Comparison of ENCODE assay signal across 8 cellular contexts in genomic region chr2:46873632-46874068, GRCh38. TPM values are rescaled to one million over a fixed set of nuclear protein-coding genes. Genes with fewer than 3 reads are reported as not detected.
DNase-seq lines count a peak whose midpoint lies in the region; ATAC-seq and TF ChIP-seq lines count a peak whose summit lies in the region.

No MANE protein-coding gene starts in this region.

- ATAC-seq in HG03378 (IDR thresholded peaks at IDR 0.05; ENCODE audit: unreplicated experiment) = no peak
- ATAC-seq in GM18909 (IDR thresholded peaks at IDR 0.05; ENCODE audit: poor library complexity, unreplicated experiment) = no peak

- H3K9me2 ChIP-seq in GM23248 (ENCODE audit: insufficient read depth) (no peaks in the 10 kb centered on the region), PC-9 (ENCODE audit: insufficient read depth) (no peaks in the 10 kb centered on the region)

- H3K9me3 ChIP-seq in GM23248 (ENCODE audit: low read depth) (no peaks in the 10 kb centered on the region), PC-9 (ENCODE audit: insufficient read depth, low read depth) (no peaks in the 10 kb centered on the region), mesodermal cell (ENCODE audit: control insufficient read depth, low read length) (no peaks in the 10 kb centered on the region), testis (no peaks in the 10 kb centered on the region), spleen (no peaks in the 10 kb centered on the region)

- POLR2A ChIA-PET in PC-9 (lab: Charles Lee; ENCODE audit: unreplicated experiment) = interaction anchor here (0.6 kb wide), 2 partner anchors 131 to 410 kb away, joined by 3 to 6 read pairs; no protein-coding TSS in a partner anchor

- H3K9ac ChIP-seq in GM23248 = peak overlapping the region; percentile 66

- CTCF ChIA-PET in PC-9 (lab: Charles Lee) = interaction anchor here (0.6 to 1.0 kb wide), 2 partner anchors 24 to 224 kb away, joined by 3 read pairs; no protein-coding TSS in a partner anchor

- H3K9me3 Mint-ChIP-seq in chondrocyte (ENCODE audit: low read depth) = no peaks in the 10 kb centered on the region

- DNase-seq in GM23248 (peak; percentile 98), PC-9 (peak; percentile 74 to 88), chondrocyte (ENCODE audit: low spot score) (no peak), testis (peak; percentile 55), spleen (no peak)

- 2% methylated on average over 5 of the region's 5 CpGs for WGBS in GM23248 (ENCODE audit: low coverage in 1 of 2, low lambda C conversion rate in 2 of 2, missing lambda C conversion rate in 2 of 2), 2 experiments
- 20 to 36% methylated on average over 3 of the region's 5 CpGs for WGBS in mesodermal cell (ENCODE audit: insufficient coverage in 2 of 2), 2 experiments
- WGBS in testis, 2 donors = 79 to 82% methylated on average over 5 of the region's 5 CpGs
- WGBS in spleen, 5 donors = 28 to 80% (median 63%) methylated on average over 2 to 5 of the region's 5 CpGs

- peaks cover 51% of the 10 kb centered on the region for H3K4me1 Mint-ChIP-seq in chondrocyte (ENCODE audit: low read depth)

- H3K4me1 ChIP-seq in GM23248 (ENCODE audit: insufficient read depth) = peaks cover 39% of the 10 kb centered on the region
- peaks cover 17% of the 10 kb centered on the region for H3K4me1 ChIP-seq in PC-9 (replicated peaks; ENCODE audit: insufficient read depth)
- peaks cover 41% of the 10 kb centered on the region for H3K4me1 ChIP-seq in mesodermal cell (ENCODE audit: control insufficient read depth, insufficient read depth, low read length, poor library complexity, severe bottlenecking)
- H3K4me1 ChIP-seq in testis = peaks cover 10% of the 10 kb centered on the region
- H3K4me1 ChIP-seq in spleen = peaks cover 0 to 29% (median 14%) of the 10 kb centered on the region in 6 donors

- H3K27ac ChIP-seq in GM23248 (peak overlapping the region; percentile 94), PC-9 (0 out of 2 replicates have a peak overlapping the region, but pooled peaks have one; percentile 1), mesodermal cell (ENCODE audit: low read depth, low read length, severe bottlenecking) (peak overlapping the region; percentile 65), testis (no peak overlapping the region), spleen (peak overlapping the region in 4 of 8 donors; percentile 45 to 88 (median 61))

- no peak overlapping the region for H3K4me3 Mint-ChIP-seq in chondrocyte (ENCODE audit: unreplicated experiment)

- H3F3A ChIP-seq in GM23248 (ENCODE audit: insufficient read depth) = peaks cover 47% of the 10 kb centered on the region
- H3F3A ChIP-seq in PC-9 (ENCODE audit: insufficient read depth, low read depth) = peaks cover 21% of the 10 kb centered on the region; the same call in 1 of the 2 replicates

- H3K36me3 ChIP-seq in GM23248 (ENCODE audit: low read depth) = no peaks in the 10 kb centered on the region
- no peaks in the 10 kb centered on the region for H3K36me3 ChIP-seq in PC-9 (ENCODE audit: low read depth)
- H3K36me3 ChIP-seq in mesodermal cell (ENCODE audit: control insufficient read depth, insufficient read depth, low read length) = no peaks in the 10 kb centered on the region
- no peaks in the 10 kb centered on the region for H3K36me3 ChIP-seq in testis (ENCODE audit: low read depth, missing control alignments)
- no peaks in the 10 kb centered on the region for H3K36me3 ChIP-seq in spleen

- TF ChIP-seq CTCF in PC-9 (conservative IDR thresholded peaks at IDR 0.05) (no peak), chondrocyte (IDR thresholded peaks at IDR 0.05) (no peak), testis (IDR thresholded peaks at IDR 0.05) (no peak), spleen (IDR thresholded peaks at IDR 0.05 in 8 of 11, conservative IDR thresholded peaks at IDR 0.05 in 3 of 11) (no peak)

- H3K27me3 ChIP-seq in GM23248 (replicated peaks; ENCODE audit: insufficient read depth) (no peaks in the 10 kb centered on the region), PC-9 (ENCODE audit: insufficient read depth, low read depth) (no peaks in the 10 kb centered on the region), testis (no peaks in the 10 kb centered on the region), spleen (replicated peaks in 1 of 7) (no peaks in the 10 kb centered on the region)

- H3K27me3 Mint-ChIP-seq in chondrocyte (ENCODE audit: low read depth) = no peaks in the 10 kb centered on the region

- in situ Hi-C loops in GM23248 (cut with MboI) = no loop called here

- intact Hi-C loops in PC-9 (cut with micrococcal nuclease; ENCODE audit: unreplicated experiment) (loop anchor here (2.0 to 5.0 kb wide), 2 partner anchors 15 to 96 kb away; no protein-coding TSS in a partner anchor), testis (cut with DNase I; ENCODE audit: low total_unique reads) (no loop called here), spleen (cut with DNase I; ENCODE audit: low total_unique reads) (no loop called here)

- BruUV-seq in PC-9 (replicated peaks; lab: Mats Ljungman, UMichigan) = no TSS peak

- H3K27ac Mint-ChIP-seq in chondrocyte (ENCODE audit: unreplicated experiment) = peak overlapping the region; percentile 93

- H3K79me2 ChIP-seq in GM23248 (ENCODE audit: insufficient read depth) (peaks cover 30% of the 10 kb centered on the region), PC-9 (ENCODE audit: low read depth) (no peaks in the 10 kb centered on the region)

- no peak overlapping the region for H2AFZ ChIP-seq in GM23248
- H2AFZ ChIP-seq in PC-9 = no peak overlapping the region

- H4K20me1 ChIP-seq in GM23248 (ENCODE audit: insufficient read depth) (no peaks in the 10 kb centered on the region), PC-9 (ENCODE audit: insufficient read depth) (no peaks in the 10 kb centered on the region)

- no peak overlapping the region for H3K4me3 ChIP-seq in GM23248
- no peak overlapping the region for H3K4me3 ChIP-seq in PC-9
- H3K4me3 ChIP-seq in mesodermal cell (ENCODE audit: extremely low read depth, insufficient read depth, low read length, poor library complexity, severe bottlenecking) = no peak overlapping the region
- H3K4me3 ChIP-seq in testis = no peak overlapping the region
- no peak overlapping the region for H3K4me3 ChIP-seq in spleen

- H3K36me3 Mint-ChIP-seq in chondrocyte (ENCODE audit: low read depth) = no peaks in the 10 kb centered on the region

- TF ChIP-seq POLR2A in testis (IDR thresholded peaks at IDR 0.05) (no peak), spleen (IDR thresholded peaks at IDR 0.05) (no peak)

- H3K4me2 ChIP-seq in GM23248 (ENCODE audit: unreplicated experiment) = peak overlapping the region; percentile 20
- peak overlapping the region; percentile 32 for H3K4me2 ChIP-seq in PC-9

RNA-seq across cellular contexts. Expression of gene MCFD2, which starts 42.0 kb away (rescaled TPM):
- total RNA-seq in GM23248 (2014; rRNA removed; shearing (Covaris generic)) = 310 and 329 TPM in 2 replicates
- polyA plus RNA-seq in GM23248 (2016; fragmentation: Nextera tagmentation; extraction: Ambion mirVana) (298 and 303 TPM in 2 replicates), testis (ENCODE audit: insufficient read depth, low read depth, low replicate concordance) (74.5 TPM), spleen (10 to 100 TPM; 10.3 to 22.3 (median 14.0) TPM)
- total RNA-seq in PC-9 (2021) (127 and 163 TPM in 2 replicates), chondrocyte (95.0 to 103 TPM (median 101 TPM) in 3 replicates), testis (10 to 100 TPM; 65.4 to 67.6 TPM), spleen (100 to 1,000 TPM in 1 of 7 donors, 10 to 100 TPM in 6; 53.4 to 112 (median 70.9) TPM)
- 95.1 TPM for polyA plus RNA-seq in mesodermal cell (2013, experiment 1 of 2)
- 89.6 TPM for polyA plus RNA-seq in mesodermal cell (2013, experiment 2 of 2)

Comparison
In these comparisons a context has a peak if more than half of its experiments do, and no peak if none do; other contexts are left out.
1. DNase-seq: peak in GM23248 (single experiment), PC-9 (2 of 2) and testis (single experiment); none in chondrocyte (single experiment) and spleen (single experiment).
2. H3K27ac ChIP-seq: peak in GM23248 (single experiment), PC-9 (single experiment) and mesodermal cell (single experiment); none in testis (0 of 2).